12 cellular contexts compared by ENCODE assay signal in the genomic region with DNA sequence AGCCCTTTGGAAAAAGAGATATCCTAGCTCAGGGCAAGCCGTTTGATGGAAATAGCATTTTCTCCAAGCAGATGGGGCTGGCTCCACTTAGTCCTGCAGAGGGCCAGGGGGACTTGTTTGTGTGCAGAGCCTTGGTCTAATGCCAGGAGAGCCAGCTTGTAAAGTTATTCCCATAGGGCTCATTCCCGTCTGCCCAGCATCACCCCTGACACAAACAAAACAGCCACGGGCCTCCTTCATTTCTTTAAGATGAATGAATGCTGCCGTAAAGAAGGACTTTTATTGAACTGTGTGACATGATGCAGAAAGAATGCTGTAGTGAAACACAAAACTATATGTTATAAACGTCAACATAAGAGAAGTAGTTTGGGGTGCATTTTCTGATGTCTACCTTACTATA. TPM values are rescaled to one million over a fixed set of nuclear protein-coding genes. Genes with fewer than 3 reads are reported as not detected.
A peak's percentile ranks its signal among the peaks of the same experiment; 100 is the strongest.
DNase-seq lines count a peak whose midpoint lies in the region; ATAC-seq and TF ChIP-seq lines count a peak whose summit lies in the region.
"Had no signal": no experiment of that assay in that cellular context is flagged by ENCODE, and none has a peak within 500 bp of the region (broad histone marks: within the 10 kb centered on the region; RNA-seq: fewer than 3 reads in every experiment).

No MANE protein-coding gene starts in this region.

- H3K36me3 ChIP-seq in SK-N-SH (replicated peaks in 1 of 2; ENCODE audit: control insufficient read depth in 1 of 2, insufficient read depth in 2 of 2, low read length in 1 of 2) (no peaks in the 10 kb centered on the region), tibial nerve (no peaks in the 10 kb centered on the region)

- ATAC-seq in HG03469 (IDR thresholded peaks at IDR 0.05; ENCODE audit: unreplicated experiment) = no peak
- ATAC-seq in HG02885 (IDR thresholded peaks at IDR 0.05; ENCODE audit: poor library complexity, unreplicated experiment) = no peak

- no peak for TF ChIP-seq POLR2A in tibial nerve (IDR thresholded peaks at IDR 0.05)

- no peaks in the 10 kb centered on the region for H3K79me2 ChIP-seq in SK-N-SH (ENCODE audit: insufficient read depth)

- H3K4me1 ChIP-seq in SK-N-SH (ENCODE audit: control insufficient read depth in 1 of 2, insufficient read depth in 2 of 2, low read depth in 1 of 2, low read length in 1 of 2) (peaks cover 10 to 23% of the 10 kb centered on the region in 2 experiments; a peak in 3 of 4 replicates), tibial nerve (peaks cover 0 to 9% (median 0%) of the 10 kb centered on the region in 4 donors)

- no peaks in the 10 kb centered on the region for H3F3A ChIP-seq in SK-N-SH (replicated peaks; ENCODE audit: insufficient read depth)

- H3K4me2 ChIP-seq in SK-N-SH = no peak overlapping the region

- H3K4me3 ChIP-seq in SK-N-SH (ENCODE audit: low read depth in 2 of 2, low read length in 1 of 2) (no peak overlapping the region), tibial nerve (no peak overlapping the region)

- DNase-seq in DMS79 (lab: John Stamatoyannopoulos, UW) (peak; percentile 94), NCI-H2081 treated with DMSO at 0.1 percent for 48 hours (lab: John Stamatoyannopoulos, UW) (peak; percentile 37), SK-N-SH (peak; percentile 69), middle frontal gyrus (ENCODE audit: extremely low spot score, low spot score) (peak; percentile 22), KG1 (lab: John Stamatoyannopoulos, UW) (no peak), tibial nerve (ENCODE audit: low spot score in 2 of 2) (no peak)
- DNase-seq: activated CD4-positive, CD25-positive, alpha-beta regulatory T cell treated with anti-CD3 and anti-CD28 coated beads, Interleukin-2, amount 50 U/mL, for 72 hours; activated naive CD4-positive, alpha-beta T cell treated with Interleukin-2 at 50 U/mL for 16 hours; CD8-positive, alpha-beta memory T cell; dermis blood vessel endothelial cell had no signal

- TF ChIP-seq CTCF in SK-N-SH (IDR thresholded peaks at IDR 0.05) (no peak), tibial nerve (IDR thresholded peaks at IDR 0.05) (no peak)

- no peaks in the 10 kb centered on the region for H4K20me1 ChIP-seq in SK-N-SH (ENCODE audit: insufficient read depth)

- no peak overlapping the region for H2AFZ ChIP-seq in SK-N-SH (ENCODE audit: low read depth)

- CTCF ChIA-PET in SK-N-SH (lab: Yijun Ruan, JAX) = interaction anchor here (0.6 to 3.9 kb wide), 15 partner anchors 10 to 745 kb away, joined by 3 to 20 read pairs (median 3); no protein-coding TSS in a partner anchor

- no peak overlapping the region for H3K9ac ChIP-seq in SK-N-SH

- TF ChIP-seq EP300 in SK-N-SH (IDR thresholded peaks at IDR 0.05; ENCODE audit: borderline replicate concordance in 1 of 2, low read depth in 1 of 2, low read length in 1 of 2) (peak in 1 of 2 experiments; percentile 37; a peak in 1 of 4 replicates), tibial nerve (IDR thresholded peaks at IDR 0.05) (no peak)

- H3K9me3 ChIP-seq in SK-N-SH = no peaks in the 10 kb centered on the region
- H3K9me3 ChIP-seq in tibial nerve = no peaks in the 10 kb centered on the region

- no peaks in the 10 kb centered on the region for H3K9me2 ChIP-seq in SK-N-SH

- no peaks in the 10 kb centered on the region for H3K27me3 ChIP-seq in SK-N-SH (ENCODE audit: insufficient read depth)
- H3K27me3 ChIP-seq in tibial nerve = no peaks in the 10 kb centered on the region

- H3K27ac ChIP-seq in SK-N-SH (ENCODE audit: low read depth in 2 of 2, low read length in 1 of 2) (peak overlapping the region in 1 of 2 experiments; percentile 93; a peak in 2 of 4 replicates), tibial nerve (no peak overlapping the region)

- WGBS in SK-N-SH (ENCODE audit: low lambda C conversion rate) = 27% methylated on average over 5 of the region's 5 CpGs
- 21 to 22% methylated on average over 5 of the region's 5 CpGs for WGBS in tibial nerve, 2 donors

- peak; percentile 49 for TF ChIP-seq RAD21 in SK-N-SH (IDR thresholded peaks at IDR 0.05; ENCODE audit: low read length)

- POLR2A ChIA-PET in SK-N-SH (lab: Yijun Ruan, JAX) = interaction anchor here (1.2 to 1.3 kb wide), 2 partner anchors 9 to 52 kb away, joined by 4 to 5 read pairs; no protein-coding TSS in a partner anchor

TF ChIP-seq in SK-N-SH, 30 proteins besides CTCF, POLR2A, EP300 and RAD21:
- TF ChIP-seq FOSL2 (IDR thresholded peaks at IDR 0.05; ENCODE audit: borderline replicate concordance, low read depth) (no peak), TCF12 (IDR thresholded peaks at IDR 0.05) (peak; percentile 16; the same call in 1 of the 2 replicates), YY1 (IDR thresholded peaks at IDR 0.05; ENCODE audit: low read depth) (no peak), CHD2 (IDR thresholded peaks at IDR 0.05; ENCODE audit: low read length, partially characterized antibody) (peak; percentile 43), RCOR1 (IDR thresholded peaks at IDR 0.05; ENCODE audit: low read length) (0 out of 2 replicates have a peak, but pooled peaks have one; percentile 43), MXI1 (IDR thresholded peaks at IDR 0.05; ENCODE audit: low read depth, low read length) (peak; percentile 37; the same call in 1 of the 2 replicates)
- TF ChIP-seq, protein P1, sequence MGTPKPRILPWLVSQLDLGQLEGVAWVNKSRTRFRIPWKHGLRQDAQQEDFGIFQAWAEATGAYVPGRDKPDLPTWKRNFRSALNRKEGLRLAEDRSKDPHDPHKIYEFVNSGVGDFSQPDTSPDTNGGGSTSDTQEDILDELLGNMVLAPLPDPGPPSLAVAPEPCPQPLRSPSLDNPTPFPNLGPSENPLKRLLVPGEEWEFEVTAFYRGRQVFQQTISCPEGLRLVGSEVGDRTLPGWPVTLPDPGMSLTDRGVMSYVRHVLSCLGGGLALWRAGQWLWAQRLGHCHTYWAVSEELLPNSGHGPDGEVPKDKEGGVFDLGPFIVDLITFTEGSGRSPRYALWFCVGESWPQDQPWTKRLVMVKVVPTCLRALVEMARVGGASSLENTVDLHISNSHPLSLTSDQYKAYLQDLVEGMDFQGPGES (IDR thresholded peaks at IDR 0.05; ENCODE audit: low read depth, low read length) = no peak

RNA-seq across cellular contexts. Expression of a gene that starts 53.0 kb away (rescaled TPM):
- polyA plus RNA-seq in SK-N-SH (2012; rRNA removed) = 19.4 and 20.7 TPM in 2 replicates
- polyA plus RNA-seq in SK-N-SH (2012; cell fraction: cytosol; rRNA removed) = 11.4 and 15.6 TPM in 2 replicates
- 32.0 and 33.9 TPM in 2 replicates for polyA plus RNA-seq in SK-N-SH (2012; cell fraction: nucleus; rRNA removed)
- 100 to 1,000 TPM in 1 of 4 donors, 10 to 100 TPM in 3; 57.3 to 121 (median 76.1) TPM for total RNA-seq in tibial nerve

Comparison
In these comparisons a context has a peak if more than half of its experiments do, and no peak if none do; other contexts are left out.
1. DNase-seq: peak in DMS79 (single experiment), NCI-H2081 treated with DMSO at 0.1 percent for 48 hours (single experiment), SK-N-SH (single experiment) and middle frontal gyrus (single experiment); none in KG1 (single experiment) and tibial nerve (0 of 2).